In genomic region chr1:58308206-58308605, GRCh38 we compare ENCODE assay signal across 32 cellular contexts.
"Had no signal": no experiment of that assay in that cellular context is flagged by ENCODE, and none has a peak within 500 bp of the region (broad histone marks: within the 10 kb centered on the region; RNA-seq: fewer than 3 reads in every experiment).

No MANE protein-coding gene starts in this region.

- H3K4me1 ChIP-seq: gastroesophageal sphincter, prostate gland, stomach, thyroid gland, upper lobe of left lung, vagina had no signal

- H3K27ac ChIP-seq: gastroesophageal sphincter, hepatocyte, pancreas, prostate gland, skin epidermis, stomach, thyroid gland, upper lobe of left lung, vagina, WERI-Rb-1 had no signal

- H2AFZ ChIP-seq: hepatocyte had no signal

- H3K4me2 ChIP-seq: hepatocyte had no signal

- H3K36me3 ChIP-seq: gastroesophageal sphincter, pancreas, prostate gland, stomach, thyroid gland, upper lobe of left lung, vagina, WERI-Rb-1 had no signal

- H3K9me3 ChIP-seq: gastroesophageal sphincter, pancreas, prostate gland, stomach, thyroid gland, upper lobe of left lung, vagina had no signal

- FAIRE-seq: endothelial cell of umbilical vein, islet of Langerhans, pancreas had no signal

- ATAC-seq: activated CD8-positive, alpha-beta memory T cell treated with anti-CD3 and anti-CD28 coated beads, Interleukin-2, amount 10 ng/mL, durations not matched to agents 7 days and 5 days; activated CD8-positive, alpha-beta T cell treated with anti-CD3 and anti-CD28 coated beads for 36 hours; activated naive CD8-positive, alpha-beta T cell treated with anti-CD3 and anti-CD28 coated beads, Interleukin-2, amount 50 U/mL, for 24 hours; effector memory CD8-positive, alpha-beta T cell; gastroesophageal sphincter; left ventricle myocardium superior; pancreas; sciatic nerve; stimulated activated memory B cell treated with anti-CD40 and anti-IgM and Interleukin-4, amounts not matched to agents 10 μg/mL and 1 μg/mL and 100 μg/mL, for 72 hours had no signal

- DNase-seq: activated CD4-positive, alpha-beta T cell treated with anti-CD3 and anti-CD28 coated beads, Interleukin-2, amount 10 ng/mL, durations not matched to agents 7 days and 5 days; activated CD4-positive, CD25-positive, alpha-beta regulatory T cell treated with anti-CD3 and anti-CD28 coated beads, Interleukin-2, amount 50 U/mL, for 72 hours; activated CD8-positive, alpha-beta memory T cell treated with anti-CD3 and anti-CD28 coated beads, Interleukin-2, amount 10 ng/mL, durations not matched to agents 7 days and 5 days; activated CD8-positive, alpha-beta T cell treated with anti-CD3 and anti-CD28 coated beads for 36 hours; activated naive CD8-positive, alpha-beta T cell treated with anti-CD3 and anti-CD28 coated beads, Interleukin-2, amount 50 U/mL, for 24 hours; activated T-cell treated with anti-CD3 and anti-CD28 coated beads, Interleukin-2, amount 50 U/mL, for 48 hours; amygdala; caudate nucleus; cortex of kidney; effector memory CD8-positive, alpha-beta T cell; left ventricle myocardium superior; naive B cell; nephron progenitor cell; pancreas; retina; stimulated activated CD4-positive, alpha-beta T cell treated with anti-CD3 and anti-CD28 coated beads, Interleukin-12 subunit alpha, Interleukin-12 subunit beta, amount 100 ng/mL, for 4 hours; stimulated activated CD4-positive, alpha-beta T cell treated with anti-CD3 and anti-CD28 coated beads, Interleukin-4, amount 100 ng/mL, for 4 hours; stimulated activated CD8-positive, alpha-beta memory T cell treated with anti-CD3 and anti-CD28 coated beads, Interleukin-4, amount 100 ng/mL, for 48 hours; stomach; T1000; thyroid gland; upper lobe of left lung; WERI-Rb-1 had no signal

- H3K79me2 ChIP-seq: hepatocyte had no signal

- H3K27me3 ChIP-seq: gastroesophageal sphincter, hepatocyte, pancreas, stomach, thyroid gland, upper lobe of left lung, vagina had no signal

- H3K4me3 ChIP-seq: gastroesophageal sphincter, hepatocyte, pancreas, prostate gland, skin epidermis, stomach, thyroid gland, upper lobe of left lung, vagina had no signal
